In the genomic region with DNA sequence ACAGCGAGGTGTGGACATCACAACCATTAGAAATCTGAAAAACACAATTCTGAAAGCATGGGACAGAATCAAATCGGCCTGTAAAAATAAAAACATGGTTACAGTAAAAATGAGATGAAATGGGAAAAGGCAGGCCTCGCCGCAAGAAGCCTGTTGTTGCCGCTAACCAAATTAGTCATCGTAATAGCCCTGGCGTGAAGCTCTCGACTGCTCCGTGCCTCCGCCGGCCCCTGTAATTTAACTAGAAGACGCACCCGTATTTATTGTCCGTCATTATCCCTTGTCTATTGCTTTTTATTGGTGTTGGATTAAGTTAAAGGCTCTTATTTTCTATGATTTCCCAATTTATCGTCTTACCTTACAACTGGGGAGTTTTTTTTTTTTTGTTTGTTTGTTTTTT, we compare ENCODE assay signal across 1 cellular context.
TF ChIP-seq lines count a peak whose summit lies in the region.

No MANE protein-coding gene starts in this region.

TF ChIP-seq in GM23338, 12 proteins besides CTCF, POLR2A, EP300 and RAD21 (continued from another document):
- TF ChIP-seq, protein P1, sequence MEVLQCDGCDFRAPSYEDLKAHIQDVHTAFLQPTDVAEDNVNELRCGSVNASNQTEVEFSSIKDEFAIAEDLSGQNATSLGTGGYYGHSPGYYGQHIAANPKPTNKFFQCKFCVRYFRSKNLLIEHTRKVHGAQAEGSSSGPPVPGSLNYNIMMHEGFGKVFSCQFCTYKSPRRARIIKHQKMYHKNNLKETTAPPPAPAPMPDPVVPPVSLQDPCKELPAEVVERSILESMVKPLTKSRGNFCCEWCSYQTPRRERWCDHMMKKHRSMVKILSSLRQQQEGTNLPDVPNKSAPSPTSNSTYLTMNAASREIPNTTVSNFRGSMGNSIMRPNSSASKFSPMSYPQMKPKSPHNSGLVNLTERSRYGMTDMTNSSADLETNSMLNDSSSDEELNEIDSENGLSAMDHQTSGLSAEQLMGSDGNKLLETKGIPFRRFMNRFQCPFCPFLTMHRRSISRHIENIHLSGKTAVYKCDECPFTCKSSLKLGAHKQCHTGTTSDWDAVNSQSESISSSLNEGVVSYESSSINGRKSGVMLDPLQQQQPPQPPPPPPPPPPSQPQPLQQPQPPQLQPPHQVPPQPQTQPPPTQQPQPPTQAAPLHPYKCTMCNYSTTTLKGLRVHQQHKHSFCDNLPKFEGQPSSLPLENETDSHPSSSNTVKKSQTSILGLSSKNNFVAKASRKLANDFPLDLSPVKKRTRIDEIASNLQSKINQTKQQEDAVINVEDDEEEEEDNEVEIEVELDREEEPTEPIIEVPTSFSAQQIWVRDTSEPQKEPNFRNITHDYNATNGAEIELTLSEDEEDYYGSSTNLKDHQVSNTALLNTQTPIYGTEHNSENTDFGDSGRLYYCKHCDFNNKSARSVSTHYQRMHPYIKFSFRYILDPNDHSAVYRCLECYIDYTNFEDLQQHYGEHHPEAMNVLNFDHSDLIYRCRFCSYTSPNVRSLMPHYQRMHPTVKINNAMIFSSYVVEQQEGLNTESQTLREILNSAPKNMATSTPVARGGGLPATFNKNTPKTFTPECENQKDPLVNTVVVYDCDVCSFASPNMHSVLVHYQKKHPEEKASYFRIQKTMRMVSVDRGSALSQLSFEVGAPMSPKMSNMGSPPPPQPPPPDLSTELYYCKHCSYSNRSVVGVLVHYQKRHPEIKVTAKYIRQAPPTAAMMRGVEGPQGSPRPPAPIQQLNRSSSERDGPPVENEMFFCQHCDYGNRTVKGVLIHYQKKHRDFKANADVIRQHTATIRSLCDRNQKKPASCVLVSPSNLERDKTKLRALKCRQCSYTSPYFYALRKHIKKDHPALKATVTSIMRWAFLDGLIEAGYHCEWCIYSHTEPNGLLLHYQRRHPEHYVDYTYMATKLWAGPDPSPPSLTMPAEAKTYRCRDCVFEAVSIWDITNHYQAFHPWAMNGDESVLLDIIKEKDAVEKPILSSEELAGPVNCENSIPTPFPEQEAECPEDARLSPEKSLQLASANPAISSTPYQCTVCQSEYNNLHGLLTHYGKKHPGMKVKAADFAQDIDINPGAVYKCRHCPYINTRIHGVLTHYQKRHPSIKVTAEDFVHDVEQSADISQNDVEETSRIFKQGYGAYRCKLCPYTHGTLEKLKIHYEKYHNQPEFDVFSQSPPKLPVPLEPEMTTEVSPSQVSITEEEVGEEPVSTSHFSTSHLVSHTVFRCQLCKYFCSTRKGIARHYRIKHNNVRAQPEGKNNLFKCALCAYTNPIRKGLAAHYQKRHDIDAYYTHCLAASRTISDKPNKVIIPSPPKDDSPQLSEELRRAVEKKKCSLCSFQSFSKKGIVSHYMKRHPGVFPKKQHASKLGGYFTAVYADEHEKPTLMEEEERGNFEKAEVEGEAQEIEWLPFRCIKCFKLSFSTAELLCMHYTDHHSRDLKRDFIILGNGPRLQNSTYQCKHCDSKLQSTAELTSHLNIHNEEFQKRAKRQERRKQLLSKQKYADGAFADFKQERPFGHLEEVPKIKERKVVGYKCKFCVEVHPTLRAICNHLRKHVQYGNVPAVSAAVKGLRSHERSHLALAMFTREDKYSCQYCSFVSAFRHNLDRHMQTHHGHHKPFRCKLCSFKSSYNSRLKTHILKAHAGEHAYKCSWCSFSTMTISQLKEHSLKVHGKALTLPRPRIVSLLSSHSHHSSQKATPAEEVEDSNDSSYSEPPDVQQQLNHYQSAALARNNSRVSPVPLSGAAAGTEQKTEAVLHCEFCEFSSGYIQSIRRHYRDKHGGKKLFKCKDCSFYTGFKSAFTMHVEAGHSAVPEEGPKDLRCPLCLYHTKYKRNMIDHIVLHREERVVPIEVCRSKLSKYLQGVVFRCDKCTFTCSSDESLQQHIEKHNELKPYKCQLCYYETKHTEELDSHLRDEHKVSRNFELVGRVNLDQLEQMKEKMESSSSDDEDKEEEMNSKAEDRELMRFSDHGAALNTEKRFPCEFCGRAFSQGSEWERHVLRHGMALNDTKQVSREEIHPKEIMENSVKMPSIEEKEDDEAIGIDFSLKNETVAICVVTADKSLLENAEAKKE (CRISPR knock-in tag; IDR thresholded peaks at IDR 0.05), result no peak
- no peak for TF ChIP-seq CREB1 (CRISPR knock-in tag; IDR thresholded peaks at IDR 0.05; ENCODE audit: low read depth)
- no peak for TF ChIP-seq EZH2phosphoT487 (IDR thresholded peaks at IDR 0.05; ENCODE audit: unreplicated experiment)
- no peak for TF ChIP-seq EZH2 (IDR thresholded peaks at IDR 0.05; ENCODE audit: low read depth, unreplicated experiment)
- no peak for TF ChIP-seq JUNB (IDR thresholded peaks at IDR 0.05; ENCODE audit: unreplicated experiment)
- TF ChIP-seq STAT1 (IDR thresholded peaks at IDR 0.05; ENCODE audit: unreplicated experiment), result no peak
- no peak for TF ChIP-seq NANOG (IDR thresholded peaks at IDR 0.05; ENCODE audit: borderline replicate concordance)
